22 cellular contexts compared by ENCODE assay signal in the genomic region with DNA sequence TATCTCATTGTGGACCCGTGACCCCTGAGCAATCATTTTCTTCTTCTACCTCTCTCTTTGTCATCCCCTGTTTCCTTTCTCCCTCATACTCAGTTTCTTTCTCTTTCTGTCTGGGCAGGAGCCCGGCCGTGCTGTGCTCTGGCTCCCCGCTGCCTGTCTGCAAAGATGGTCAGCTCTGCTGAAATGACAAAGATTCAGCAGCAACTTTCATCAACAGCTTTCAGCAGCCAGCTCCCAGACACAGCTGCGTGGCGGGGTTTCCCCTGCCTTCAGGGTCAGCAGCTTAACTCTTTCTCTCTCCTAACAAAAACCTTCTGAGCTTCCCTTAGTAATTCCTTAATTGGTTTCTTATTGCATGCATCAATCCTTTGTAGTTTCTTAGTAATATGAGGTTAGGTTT.
"Had no signal": no experiment of that assay in that cellular context is flagged by ENCODE, and none has a peak within 500 bp of the region (broad histone marks: within the 10 kb centered on the region; RNA-seq: fewer than 3 reads in every experiment).

No MANE protein-coding gene starts in this region.

- ATAC-seq: activated CD4-positive, alpha-beta T cell treated with anti-CD3 and anti-CD28 coated beads for 36 hours; effector memory CD8-positive, alpha-beta T cell; esophagus mucosa; left ventricle myocardium superior; natural killer cell; right lobe of liver; stimulated activated effector memory CD8-positive, alpha-beta T cell treated with anti-CD3 and anti-CD28 coated beads, Interleukin-12 subunit alpha, Interleukin-12 subunit beta, amount 100 ng/mL, for 72 hours had no signal

- H3K27me3 ChIP-seq: right lobe of liver, transverse colon had no signal

- DNase-seq: activated B cell treated with CpG ODN at 0.5 μM for 24 hours; activated CD4-positive, alpha-beta T cell treated with anti-CD3 and anti-CD28 coated beads for 36 hours; activated CD4-positive, alpha-beta T cell treated with anti-CD3 and anti-CD28 coated beads, Interleukin-2, amount 50 U/mL, for 4 hours; activated CD8-positive, alpha-beta memory T cell treated with anti-CD3 and anti-CD28 coated beads, Interleukin-2, amount 50 U/mL, for 48 hours; activated naive CD4-positive, alpha-beta T cell treated with Interleukin-2 at 50 U/mL for 16 hours; activated naive CD8-positive, alpha-beta T cell treated with anti-CD3 and anti-CD28 coated beads for 36 hours; activated T-cell treated with anti-CD3 and anti-CD28 coated beads, Interleukin-2, amount 50 U/mL, for 48 hours; central memory CD4-positive, alpha-beta T cell; dermis blood vessel endothelial cell; effector memory CD8-positive, alpha-beta T cell; glutamatergic neuron; hippocampal formation; left ventricle myocardium superior; mammary epithelial cell; natural killer cell; right lobe of liver; stimulated activated CD4-positive, alpha-beta T cell treated with anti-CD3 and anti-CD28 coated beads, Interleukin-1b, Interleukin-23, amount 100 ng/mL, for 48 hours; T1000; transverse colon had no signal

- H3K27ac ChIP-seq: right lobe of liver, skin epidermis, transverse colon had no signal

- H3K4me1 ChIP-seq: right lobe of liver, transverse colon had no signal

- H3K4me3 ChIP-seq: right lobe of liver, skin epidermis, transverse colon had no signal

- H3K36me3 ChIP-seq: right lobe of liver, transverse colon had no signal

- H3K9me3 ChIP-seq: right lobe of liver, transverse colon had no signal
